8 cellular contexts compared by ENCODE assay signal in genomic region chrX:63784902-63785692, GRCh38. TPM values are rescaled to one million over a fixed set of nuclear protein-coding genes. Genes with fewer than 3 reads are reported as not detected.
DNase-seq lines count a peak whose midpoint lies in the region; ATAC-seq and TF ChIP-seq lines count a peak whose summit lies in the region.

ARHGEF9 (minus strand) TSS chrX:63785214; CDS start chrX:63785145, 69 bp downstream.

- no peaks in the 10 kb centered on the region for H3K27me3 ChIP-seq in Panc1 (ENCODE audit: control insufficient read depth, insufficient read depth, low read length)
- H3K27me3 ChIP-seq in endocrine pancreas (ENCODE audit: control insufficient read depth, insufficient read depth, low read length): no peaks in the 10 kb centered on the region
- H3K27me3 ChIP-seq in transverse colon: no peaks in the 10 kb centered on the region

- POLR2A ChIA-PET in Panc1 (lab: Charles Lee): no interaction called here

- peak; percentile 68 for ATAC-seq in Panc1
- no peak for ATAC-seq in GM19463 (IDR thresholded peaks at IDR 0.05; ENCODE audit: unreplicated experiment)
- no peak for ATAC-seq in HG03135 (IDR thresholded peaks at IDR 0.05; ENCODE audit: unreplicated experiment)

- no peak for TF ChIP-seq EP300 in transverse colon (IDR thresholded peaks at IDR 0.05; ENCODE audit: low read depth)

- intact Hi-C loops in Panc1 (cut with micrococcal nuclease; ENCODE audit: unreplicated experiment): no loop called here
- intact Hi-C loops in transverse colon (cut with DNase I; ENCODE audit: low total_unique reads): no loop called here

- H3K27ac ChIP-seq in Panc1 (ENCODE audit: low read length): no peak within 1 kb of the TSS
- peak within 1 kb of the TSS; percentile 59 for H3K27ac ChIP-seq in mesodermal cell (ENCODE audit: low read depth, low read length, severe bottlenecking)
- peak within 1 kb of the TSS; percentile 37 to 75 (median 67) for H3K27ac ChIP-seq in transverse colon

- H3K9ac ChIP-seq in endocrine pancreas (ENCODE audit: control insufficient read depth, insufficient read depth, low read length): peak within 1 kb of the TSS; percentile 30

- CTCF ChIA-PET in Panc1 (lab: Charles Lee): no interaction called here

- H3K36me3 ChIP-seq in Panc1 (ENCODE audit: control insufficient read depth, insufficient read depth, low read length) (no peaks in the 10 kb centered on the region), endocrine pancreas (ENCODE audit: control insufficient read depth, insufficient read depth, low read length) (no peaks in the 10 kb centered on the region), mesodermal cell (ENCODE audit: control insufficient read depth, insufficient read depth, low read length) (no peaks in the 10 kb centered on the region), transverse colon (no peaks in the 10 kb centered on the region)

- H3K9me3 ChIP-seq in Panc1 (ENCODE audit: control insufficient read depth, insufficient read depth, low read depth, low read length) (no peaks in the 10 kb centered on the region), endocrine pancreas (ENCODE audit: control insufficient read depth, low read length) (no peaks in the 10 kb centered on the region), mesodermal cell (ENCODE audit: control insufficient read depth, low read length) (no peaks in the 10 kb centered on the region), transverse colon (no peaks in the 10 kb centered on the region)

- in situ Hi-C loops in Panc1 (cut with HindIII; ENCODE audit: low pct_unique_long_range_greater_than_20kb, low sequenced_read_pairs): no loop called here
- in situ Hi-C loops in transverse colon (cut with MboI; ENCODE audit: low pct_ligation_motif_present in 1 of 4, low pct_unique_long_range_greater_than_20kb in 1 of 4, low sequenced_read_pairs in 3 of 4): no loop called here

- BruUV-seq in Panc1 (replicated peaks; lab: Mats Ljungman, UMichigan): no TSS peak

- peak; percentile 23 for TF ChIP-seq POLR2A in GM19099 (IDR thresholded peaks at IDR 0.05; ENCODE audit: extremely low read depth, insufficient read length, low read depth)
- TF ChIP-seq POLR2A in transverse colon (IDR thresholded peaks at IDR 0.05): no peak

- no peaks in the 10 kb centered on the region for H3K4me1 ChIP-seq in Panc1 (ENCODE audit: control insufficient read depth, insufficient read depth, low read length)
- H3K4me1 ChIP-seq in endocrine pancreas (ENCODE audit: control insufficient read depth, insufficient read depth, low read length): peaks cover 3% of the 10 kb centered on the region
- H3K4me1 ChIP-seq in mesodermal cell (ENCODE audit: control insufficient read depth, insufficient read depth, low read length, poor library complexity, severe bottlenecking): no peaks in the 10 kb centered on the region
- H3K4me1 ChIP-seq in transverse colon: peaks cover 0 to 6% (median 0%) of the 10 kb centered on the region in 4 donors

- H3K4me3 ChIP-seq in Panc1 (ENCODE audit: low read depth in 2 of 2, low read length in 2 of 2) (peak within 1 kb of the TSS; percentile 22 to 35), endocrine pancreas (ENCODE audit: control insufficient read depth, insufficient read depth, low read length) (peak within 1 kb of the TSS; percentile 62), mesodermal cell (ENCODE audit: extremely low read depth, insufficient read depth, low read length, poor library complexity, severe bottlenecking) (peak within 1 kb of the TSS; percentile 40), transverse colon (peak within 1 kb of the TSS; percentile 22 to 57 (median 40))

- TF ChIP-seq CTCF in Panc1 (IDR thresholded peaks at IDR 0.05): no peak
- TF ChIP-seq CTCF in transverse colon (IDR thresholded peaks at IDR 0.05): no peak

- WGBS in mesodermal cell (ENCODE audit: insufficient coverage in 2 of 2), 2 experiments: 0 to 12% methylated on average over 3 to 6 of the region's 30 CpGs
- 45% methylated on average over 30 of the region's 30 CpGs; no CpG with 5 or more reads in 1 of the 2 donors for WGBS in transverse colon (ENCODE audit: low coverage in 1 of 2), 2 donors

- no peak for DNase-seq in Panc1 (ENCODE audit: low read depth, low spot score)
- DNase-seq in transverse colon: peak; percentile 16
- no peak for DNase-seq in NCI-H187 (lab: John Stamatoyannopoulos, UW)

RNA-seq across cellular contexts. Expression of gene ARHGEF9, which starts in this region (rescaled TPM):
- total RNA-seq in Panc1 (2021; ENCODE audit: unreplicated experiment) (16.7 TPM), transverse colon (100 to 1,000 TPM in 1 of 4 donors, 10 to 100 TPM in 3; 29.9 to 108 (median 36.9) TPM)
- polyA plus RNA-seq in Panc1 (2012; ENCODE audit: insufficient read length): 9.2 TPM
- 31.6 TPM for polyA plus RNA-seq in mesodermal cell (2013, experiment 1 of 2)
- 26.6 TPM for polyA plus RNA-seq in mesodermal cell (2013, experiment 2 of 2)
